Comparison of ENCODE assay signal across 2 cellular contexts in the genomic region with DNA sequence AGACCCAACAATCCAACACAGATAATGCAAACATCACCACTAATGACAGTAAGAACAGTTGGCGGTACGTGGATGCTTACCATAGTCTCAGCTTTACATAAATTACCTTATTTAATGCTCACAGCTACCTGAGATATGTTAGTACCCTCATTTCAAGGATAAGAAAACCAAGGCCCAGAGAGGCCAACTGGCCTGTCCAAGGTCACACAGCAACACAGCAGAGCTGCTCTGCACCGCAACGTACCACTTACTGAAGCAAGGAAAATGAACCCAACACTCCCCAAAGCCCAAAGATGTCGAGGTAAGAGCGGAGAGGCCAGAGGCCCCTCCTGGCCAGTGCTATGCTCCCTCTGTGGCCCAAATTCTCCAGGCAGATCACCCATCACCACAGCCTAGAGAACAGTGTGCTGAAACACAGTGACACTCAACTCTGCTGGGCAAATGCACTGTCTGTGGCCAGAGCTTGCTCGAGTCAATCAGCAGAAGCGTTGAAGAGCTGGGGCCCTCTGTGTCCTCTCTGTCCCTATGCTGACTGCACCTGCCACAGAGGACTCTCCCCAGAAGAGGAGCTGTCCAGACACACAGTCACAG.
TF ChIP-seq lines count a peak whose summit lies in the region.

No MANE protein-coding gene starts in this region.

TF ChIP-seq in A549, 52 proteins besides CTCF, POLR2A, EP300 and RAD21:
- TF ChIP-seq ZFP36 (IDR thresholded peaks at IDR 0.05; ENCODE audit: borderline replicate concordance, partially characterized antibody), result peak; percentile 34
- TF ChIP-seq HOXB13 (CRISPR knock-in tag; IDR thresholded peaks at IDR 0.05; ENCODE audit: low read depth), result no peak

TF ChIP-seq in K562, 482 proteins besides CTCF, POLR2A, EP300 and RAD21:
- TF ChIP-seq ZFP36 (IDR thresholded peaks at IDR 0.05; ENCODE audit: low read depth, low read length, partially characterized antibody) (peak; percentile 64), RBM25 (IDR thresholded peaks at IDR 0.05; ENCODE audit: low read depth, low read length, severe bottlenecking) (peak; percentile 23), MTA2 (IDR thresholded peaks at IDR 0.05; ENCODE audit: low read depth) (no peak)
